ENCODE assay signal across 8 cellular contexts in the genomic region with DNA sequence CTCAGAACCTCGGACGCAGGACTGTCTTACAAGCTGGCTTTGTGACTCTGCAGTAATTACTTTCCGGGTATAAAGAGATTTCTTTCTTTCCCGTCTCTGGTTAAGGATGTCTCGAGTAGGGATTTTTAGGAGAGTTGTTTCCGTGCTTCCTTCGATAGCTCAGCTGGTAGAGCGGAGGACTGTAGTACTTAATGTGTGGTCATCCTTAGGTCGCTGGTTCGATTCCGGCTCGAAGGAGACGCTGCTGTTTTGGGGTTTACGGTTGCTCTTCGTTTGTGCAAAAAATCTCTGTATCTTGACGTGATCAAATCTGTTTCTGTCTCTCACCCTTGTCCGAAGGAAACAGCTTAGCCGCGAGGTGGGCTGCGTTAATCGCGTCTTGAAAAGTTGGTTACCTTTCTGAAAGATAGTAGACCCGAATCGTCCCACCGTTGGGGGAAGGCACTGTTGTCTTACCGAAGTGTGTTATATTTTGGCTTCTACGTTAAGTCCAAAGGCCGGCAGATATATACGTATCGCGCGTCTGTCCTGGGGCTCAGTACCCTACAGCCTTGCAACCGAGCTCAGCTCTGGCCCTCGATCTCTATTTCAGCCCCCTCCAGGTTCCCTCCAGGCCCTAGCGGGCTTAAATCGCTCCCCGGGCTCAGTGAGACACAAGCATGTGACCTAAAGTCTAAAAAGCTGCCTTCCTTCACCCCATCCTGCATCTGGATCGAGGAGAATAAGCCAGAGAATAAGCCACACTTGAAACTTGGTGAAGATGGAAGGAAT. TPM values are rescaled to one million over a fixed set of nuclear protein-coding genes. Genes with fewer than 3 reads are reported as not detected.
DNase-seq lines count a peak whose midpoint lies in the region; ATAC-seq and TF ChIP-seq lines count a peak whose summit lies in the region.

No MANE protein-coding gene starts in this region.

- no peaks in the 10 kb centered on the region for H3K36me3 Mint-ChIP-seq in activated CD8-positive, alpha-beta T cell treated with anti-CD3 and anti-CD28 coated beads for 36 hours (ENCODE audit: low read depth)

- H3K9me3 Mint-ChIP-seq in activated CD8-positive, alpha-beta T cell treated with anti-CD3 and anti-CD28 coated beads for 36 hours = no peaks in the 10 kb centered on the region

- H3K4me3 ChIP-seq in ACC112 (ENCODE audit: low read depth, low read length) (peak overlapping the region; percentile 87), endocrine pancreas (ENCODE audit: control insufficient read depth, insufficient read depth, low read length) (peak overlapping the region; percentile 91), mesendoderm (ENCODE audit: low read length) (peak overlapping the region; percentile 80)

- POLR2A ChIA-PET in activated CD8-positive, alpha-beta T cell treated with anti-CD3 and anti-CD28 coated beads for 36 hours (lab: Charles Lee) = interaction anchor here (0.8 to 4.7 kb wide), 12 partner anchors 15 to 340 kb away, joined by 3 to 24 read pairs (median 4); a partner anchor contains a TSS

- no peak overlapping the region for H3K4me3 Mint-ChIP-seq in activated CD8-positive, alpha-beta T cell treated with anti-CD3 and anti-CD28 coated beads for 36 hours

- H3K27me3 Mint-ChIP-seq in activated CD8-positive, alpha-beta T cell treated with anti-CD3 and anti-CD28 coated beads for 36 hours = no peaks in the 10 kb centered on the region

- DNase-seq in NCI-H748 (lab: John Stamatoyannopoulos, UW; ENCODE audit: unreplicated experiment) = peak; percentile 87
- peak; percentile 93 for DNase-seq in activated CD8-positive, alpha-beta T cell treated with anti-CD3 and anti-CD28 coated beads for 36 hours
- DNase-seq in mesendoderm = peak; percentile 98
- peak; percentile 52 for DNase-seq in stimulated activated CD8-positive, alpha-beta memory T cell treated with anti-CD3 and anti-CD28 coated beads, Interleukin-12 subunit alpha, Interleukin-12 subunit beta, amount 100 ng/mL, for 4 hours (ENCODE audit: low read depth)

- H3K56ac ChIP-seq in mesendoderm (ENCODE audit: low read length) = peak overlapping the region; percentile 96

- intact Hi-C loops in activated CD8-positive, alpha-beta T cell treated with anti-CD3 and anti-CD28 coated beads for 36 hours (cut with micrococcal nuclease) = loop anchor here (1.0 to 5.0 kb wide), 4 partner anchors 51 to 341 kb away; a partner anchor contains a TSS

- H3K27me3 ChIP-seq in ACC112 (ENCODE audit: insufficient read depth, low read length) (no peaks in the 10 kb centered on the region), endocrine pancreas (ENCODE audit: control insufficient read depth, insufficient read depth, low read length) (no peaks in the 10 kb centered on the region), mesendoderm (ENCODE audit: insufficient read depth, low read length, poor library complexity) (no peaks in the 10 kb centered on the region)

- H3K23ac ChIP-seq in mesendoderm (ENCODE audit: low read length) = no peak overlapping the region

- peaks cover 19% of the 10 kb centered on the region for H3K4me1 Mint-ChIP-seq in activated CD8-positive, alpha-beta T cell treated with anti-CD3 and anti-CD28 coated beads for 36 hours (ENCODE audit: low read depth)

- H3K36me3 ChIP-seq in ACC112 (ENCODE audit: insufficient read depth, low read length) (no peaks in the 10 kb centered on the region), endocrine pancreas (ENCODE audit: control insufficient read depth, insufficient read depth, low read length) (no peaks in the 10 kb centered on the region), mesendoderm (ENCODE audit: control insufficient read depth, insufficient read depth, low read length) (no peaks in the 10 kb centered on the region)

- H3K9ac ChIP-seq in endocrine pancreas (ENCODE audit: control insufficient read depth, insufficient read depth, low read length) (peak overlapping the region; percentile 82), mesendoderm (ENCODE audit: low read length) (peak overlapping the region; percentile 91)

- H4K8ac ChIP-seq in mesendoderm (ENCODE audit: low read depth, low read length) = no peak overlapping the region

- H3K4me1 ChIP-seq in ACC112 (ENCODE audit: control insufficient read depth, insufficient read depth, low read length, unreplicated experiment) (peaks cover 11% of the 10 kb centered on the region), endocrine pancreas (ENCODE audit: control insufficient read depth, insufficient read depth, low read length) (peaks cover 9% of the 10 kb centered on the region), mesendoderm (ENCODE audit: control insufficient read depth, low read depth, low read length) (peaks cover 4% of the 10 kb centered on the region)

- TF ChIP-seq CTCF in activated CD8-positive, alpha-beta T cell treated with anti-CD3 and anti-CD28 coated beads for 36 hours (IDR thresholded peaks at IDR 0.05) = no peak

- peak overlapping the region; percentile 97 for H3K18ac ChIP-seq in mesendoderm (ENCODE audit: low read length)

- H2BK5ac ChIP-seq in mesendoderm (ENCODE audit: low read length) = peak overlapping the region; percentile 79

- peak overlapping the region; percentile 71 for H4K5ac ChIP-seq in mesendoderm (ENCODE audit: low read length)

- H3K9me3 ChIP-seq in endocrine pancreas (ENCODE audit: control insufficient read depth, low read length) = no peaks in the 10 kb centered on the region

- CTCF ChIA-PET in activated CD8-positive, alpha-beta T cell treated with anti-CD3 and anti-CD28 coated beads for 36 hours (lab: Charles Lee) = interaction anchor here (0.9 to 7.5 kb wide), 17 partner anchors 9 to 356 kb away, joined by 3 to 53 read pairs (median 5); a partner anchor contains a TSS

- H3K27ac ChIP-seq in ACC112 (ENCODE audit: low read depth, low read length) (peak overlapping the region; percentile 96), mesendoderm (ENCODE audit: low read depth, low read length) (peak overlapping the region; percentile 82)

- no CpG with 5 or more reads among the region's 38 CpGs for WGBS in mesendoderm (ENCODE audit: extremely low coverage, insufficient coverage, low lambda C conversion rate)

- H3K27ac Mint-ChIP-seq in activated CD8-positive, alpha-beta T cell treated with anti-CD3 and anti-CD28 coated beads for 36 hours = no peak overlapping the region

- no peak overlapping the region for H2BK15ac ChIP-seq in mesendoderm (replicated peaks; ENCODE audit: low read depth)

- ATAC-seq in GM18520 (IDR thresholded peaks at IDR 0.05; ENCODE audit: unreplicated experiment) (peak; percentile 27), HG03103 (IDR thresholded peaks at IDR 0.05; ENCODE audit: low read depth, unreplicated experiment) (peak; percentile 21)
- peak; percentile 55 for ATAC-seq in activated CD8-positive, alpha-beta T cell treated with anti-CD3 and anti-CD28 coated beads for 36 hours

- peak overlapping the region; percentile 97 for H2AFZ ChIP-seq in ACC112 (ENCODE audit: low read length, unreplicated experiment)

- peak overlapping the region; percentile 70 for H2BK120ac ChIP-seq in mesendoderm (ENCODE audit: low read depth, low read length)

- peak overlapping the region; percentile 80 for H3K4me2 ChIP-seq in mesendoderm (ENCODE audit: low read length)

- peaks cover under 1% of the 10 kb centered on the region for H3K79me1 ChIP-seq in mesendoderm (ENCODE audit: low read length)

- H2AK5ac ChIP-seq in mesendoderm (ENCODE audit: low read length) = no peak overlapping the region

- peak overlapping the region; percentile 65 for H3K4ac ChIP-seq in mesendoderm (ENCODE audit: low read depth, low read length)

- H3K79me2 ChIP-seq in ACC112 (ENCODE audit: control insufficient read depth, insufficient read depth, low read length, unreplicated experiment) (no peaks in the 10 kb centered on the region), mesendoderm (ENCODE audit: control insufficient read depth, insufficient read depth, low read length) (peaks cover 2% of the 10 kb centered on the region)

RNA-seq across cellular contexts. Expression of a gene that starts 1.1 kb away (rescaled TPM):
- 1 to 10 TPM; 1.0 to 1.1 TPM for total RNA-seq in activated CD8-positive, alpha-beta T cell treated with anti-CD3 and anti-CD28 coated beads for 36 hours
- polyA plus RNA-seq in mesendoderm (2013, experiment 1 of 2) = 1.5 TPM
- polyA plus RNA-seq in mesendoderm (2013, experiment 2 of 2) = 1.1 TPM

RNA-seq across cellular contexts. Expression of a gene that starts 5.3 kb away (rescaled TPM):
- total RNA-seq in activated CD8-positive, alpha-beta T cell treated with anti-CD3 and anti-CD28 coated beads for 36 hours = under 1 TPM; 0.87 to 0.92 TPM
- 3.2 TPM for polyA plus RNA-seq in mesendoderm (2013, experiment 1 of 2)
- 3.0 TPM for polyA plus RNA-seq in mesendoderm (2013, experiment 2 of 2)

RNA-seq across cellular contexts. Expression of a gene that starts 41.8 kb away (rescaled TPM):
- not detected for total RNA-seq in activated CD8-positive, alpha-beta T cell treated with anti-CD3 and anti-CD28 coated beads for 36 hours
- polyA plus RNA-seq in mesendoderm (2013, experiment 1 of 2) = not detected
- polyA plus RNA-seq in mesendoderm (2013, experiment 2 of 2) = not detected

Comparison
In these comparisons a context has a peak if more than half of its experiments do, and no peak if none do; other contexts are left out.
1. Peak in every context shown above with its lines: DNase-seq, ATAC-seq, H3K4me3 ChIP-seq and H3K27ac ChIP-seq.